Comparison of ENCODE assay signal across 23 cellular contexts in the genomic region with DNA sequence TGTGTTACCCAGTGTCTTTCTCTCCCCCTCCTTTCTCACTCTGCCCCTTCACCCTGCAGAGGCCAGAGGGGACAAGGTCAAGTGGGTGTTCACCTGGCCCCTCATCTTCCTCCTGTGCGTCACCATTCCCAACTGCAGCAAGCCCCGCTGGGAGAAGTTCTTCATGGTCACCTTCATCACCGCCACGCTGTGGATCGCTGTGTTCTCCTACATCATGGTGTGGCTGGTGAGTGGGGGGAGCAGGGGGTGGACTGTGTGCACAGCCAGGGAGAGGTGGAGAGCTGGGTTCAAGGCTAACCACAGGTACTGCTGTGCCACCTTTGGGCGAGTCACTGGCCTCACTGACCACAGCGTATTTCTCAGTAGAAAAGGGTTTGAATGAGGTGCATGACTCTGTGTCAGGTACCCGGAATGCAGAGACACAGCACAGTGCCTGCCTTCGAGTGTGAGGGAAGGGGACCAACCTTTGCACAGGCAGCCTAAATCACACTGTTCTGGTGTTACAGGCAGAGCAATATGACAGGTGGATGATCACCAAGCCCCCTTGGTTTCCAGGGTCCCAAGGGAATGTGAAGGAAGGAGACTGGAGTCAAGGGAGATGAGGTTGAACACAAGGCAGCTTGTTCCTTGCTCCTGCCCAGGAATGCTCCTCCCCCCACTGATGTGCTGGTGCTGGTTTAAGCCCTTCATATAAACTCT. TPM values are rescaled to one million over a fixed set of nuclear protein-coding genes. Genes with fewer than 3 reads are reported as not detected.
A peak's percentile ranks its signal among the peaks of the same experiment; 100 is the strongest.
DNase-seq lines count a peak whose midpoint lies in the region; ATAC-seq lines count a peak whose summit lies in the region.
"Had no signal": no experiment of that assay in that cellular context is flagged by ENCODE, and none has a peak within 500 bp of the region (broad histone marks: within the 10 kb centered on the region; RNA-seq: fewer than 3 reads in every experiment).

No MANE protein-coding gene starts in this region.

- peaks cover 68% of the 10 kb centered on the region for H3K4me1 Mint-ChIP-seq in dendritic cell treated with granulocyte-macrophage colony-stimulating factor and Interleukin-4, amounts not matched to agents 40 ng/mL and 50 ng/mL, for 4 days (ENCODE audit: low read depth)

- H3K4me3 Mint-ChIP-seq in dendritic cell treated with granulocyte-macrophage colony-stimulating factor and Interleukin-4, amounts not matched to agents 40 ng/mL and 50 ng/mL, for 4 days, result no peak overlapping the region
- H3K4me3 Mint-ChIP-seq: GM23338, HFFc6 had no signal

- peak overlapping the region; percentile 48 for H3K27ac Mint-ChIP-seq in dendritic cell treated with granulocyte-macrophage colony-stimulating factor and Interleukin-4, amounts not matched to agents 40 ng/mL and 50 ng/mL, for 4 days
- H3K27ac Mint-ChIP-seq: GM23338, HFFc6 had no signal

- no peaks in the 10 kb centered on the region for H3K27me3 Mint-ChIP-seq in dendritic cell treated with granulocyte-macrophage colony-stimulating factor and Interleukin-4, amounts not matched to agents 40 ng/mL and 50 ng/mL, for 4 days

- intact Hi-C loops in dendritic cell treated with granulocyte-macrophage colony-stimulating factor and Interleukin-4, amounts not matched to agents 40 ng/mL and 50 ng/mL, for 4 days (cut with micrococcal nuclease), result no loop called here
- intact Hi-C loops in sciatic nerve (cut with DNase I), result no loop called here

- H3K36me3 Mint-ChIP-seq in dendritic cell treated with granulocyte-macrophage colony-stimulating factor and Interleukin-4, amounts not matched to agents 40 ng/mL and 50 ng/mL, for 4 days (ENCODE audit: low read depth), result peaks cover 51% of the 10 kb centered on the region

- ATAC-seq in sciatic nerve, result no peak
- ATAC-seq: GM23338 had no signal

- no peaks in the 10 kb centered on the region for H3K9me3 Mint-ChIP-seq in dendritic cell treated with granulocyte-macrophage colony-stimulating factor and Interleukin-4, amounts not matched to agents 40 ng/mL and 50 ng/mL, for 4 days
- H3K9me3 Mint-ChIP-seq: GM23338 had no signal

- DNase-seq in activated CD8-positive, alpha-beta memory T cell treated with anti-CD3 and anti-CD28 coated beads for 24 hours, result peak; percentile 46
- DNase-seq in activated CD8-positive, alpha-beta memory T cell treated with anti-CD3 and anti-CD28 coated beads, Interleukin-2, amount 50 U/mL, for 4 hours, result no peak
- peak; percentile 40 for DNase-seq in sciatic nerve (ENCODE audit: low spot score)
- DNase-seq in ureter (ENCODE audit: low spot score), result peak; percentile 32
- DNase-seq in hippocampal formation (lab: John Stamatoyannopoulos, UW), result no peak
- DNase-seq in SW480 (ENCODE audit: low spot score), result no peak
- DNase-seq in NCI-H1417 treated with DMSO at 0.1 percent for 48 hours (lab: John Stamatoyannopoulos, UW), result no peak
- DNase-seq: ACHN, BE2C, Calu3, DMS79 treated with DMSO at 0.1 percent for 48 hours, GF-D8, HFFc6, NCI-H1048, NCI-H1417, NCI-H187, NCI-H2081 treated with DMSO at 0.1 percent for 48 hours, NCI-H2171 treated with DMSO at 0.1 percent for 48 hours, NCI-H345, NCI-H524, SHP77 treated with DMSO at 0.1 percent for 48 hours had no signal

RNA-seq across cellular contexts. Expression of a gene that starts 30.8 kb away (rescaled TPM):
- total RNA-seq in sciatic nerve (22.1 TPM), ureter (27.3 TPM)

Comparison
In these comparisons a context has a peak if more than half of its experiments do, and no peak if none do; other contexts are left out.
1. DNase-seq: peak in activated CD8-positive, alpha-beta memory T cell treated with anti-CD3 and anti-CD28 coated beads for 24 hours (single experiment), sciatic nerve (single experiment) and ureter (single experiment); none in activated CD8-positive, alpha-beta memory T cell treated with anti-CD3 and anti-CD28 coated beads, Interleukin-2, amount 50 U/mL, for 4 hours (single experiment), hippocampal formation (0 of 2), SW480 (single experiment) and NCI-H1417 treated with DMSO at 0.1 percent for 48 hours (single experiment).